In the genomic region with DNA sequence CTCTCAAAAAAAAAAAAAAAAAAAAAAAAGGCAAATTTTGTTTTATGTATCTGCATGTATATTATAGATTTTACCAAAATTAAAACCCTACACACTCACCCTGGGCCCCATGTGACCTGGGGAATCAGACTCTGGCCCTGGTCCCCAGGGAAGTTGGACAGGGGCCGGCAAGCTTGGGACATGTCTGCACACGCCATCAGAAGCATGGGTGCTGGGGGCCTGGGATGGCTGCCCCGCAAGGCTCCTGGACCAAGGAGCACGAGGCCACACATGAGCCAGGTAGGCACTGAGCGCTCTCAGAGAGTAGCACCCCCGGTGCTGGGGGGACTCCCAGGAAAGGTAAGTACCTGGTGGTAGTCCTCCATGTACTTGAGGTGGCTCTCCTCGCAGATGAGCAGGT, we compare ENCODE assay signal across 27 cellular contexts. TPM values are rescaled to one million over a fixed set of nuclear protein-coding genes. Genes with fewer than 3 reads are reported as not detected.
"Had no signal": no experiment of that assay in that cellular context is flagged by ENCODE, and none has a peak within 500 bp of the region (broad histone marks: within the 10 kb centered on the region; RNA-seq: fewer than 3 reads in every experiment).

No MANE protein-coding gene starts in this region.

- H3K27ac Mint-ChIP-seq: dendritic cell treated with granulocyte-macrophage colony-stimulating factor and Interleukin-4, amounts not matched to agents 40 ng/mL and 50 ng/mL, for 4 days; naive thymus-derived CD4-positive, alpha-beta T cell; nephron; neural progenitor cell; stimulated activated effector memory CD8-positive, alpha-beta T cell treated with anti-CD3 and anti-CD28 coated beads, Interleukin-12 subunit alpha, Interleukin-12 subunit beta, amount 100 ng/mL, for 72 hours had no signal

- H3K27me3 ChIP-seq: colonic mucosa, neural progenitor cell, ovary, sigmoid colon, testis, tibial nerve, upper lobe of right lung, uterus had no signal

- H3K9me3 Mint-ChIP-seq: dendritic cell treated with granulocyte-macrophage colony-stimulating factor and Interleukin-4, amounts not matched to agents 40 ng/mL and 50 ng/mL, for 4 days; stimulated activated effector memory CD8-positive, alpha-beta T cell treated with anti-CD3 and anti-CD28 coated beads, Interleukin-12 subunit alpha, Interleukin-12 subunit beta, amount 100 ng/mL, for 72 hours had no signal

- H3K4me1 Mint-ChIP-seq: naive thymus-derived CD4-positive, alpha-beta T cell; stimulated activated effector memory CD8-positive, alpha-beta T cell treated with anti-CD3 and anti-CD28 coated beads, Interleukin-12 subunit alpha, Interleukin-12 subunit beta, amount 100 ng/mL, for 72 hours had no signal

- H3K27ac ChIP-seq: colonic mucosa, neural progenitor cell, ovary, psoas muscle, sigmoid colon, stomach, testis, tibial nerve, upper lobe of right lung, uterus had no signal

- H3K4me3 Mint-ChIP-seq: dendritic cell treated with granulocyte-macrophage colony-stimulating factor and Interleukin-4, amounts not matched to agents 40 ng/mL and 50 ng/mL, for 4 days; naive thymus-derived CD4-positive, alpha-beta T cell; nephron; neural progenitor cell; stimulated activated effector memory CD8-positive, alpha-beta T cell treated with anti-CD3 and anti-CD28 coated beads, Interleukin-12 subunit alpha, Interleukin-12 subunit beta, amount 100 ng/mL, for 72 hours had no signal

- H3K36me3 Mint-ChIP-seq: neural progenitor cell; stimulated activated effector memory CD8-positive, alpha-beta T cell treated with anti-CD3 and anti-CD28 coated beads, Interleukin-12 subunit alpha, Interleukin-12 subunit beta, amount 100 ng/mL, for 72 hours had no signal

- H3K4me2 ChIP-seq: neural progenitor cell had no signal

- ATAC-seq: left ventricle myocardium superior; naive thymus-derived CD4-positive, alpha-beta T cell; psoas muscle; right cardiac atrium; stimulated activated effector memory CD8-positive, alpha-beta T cell treated with anti-CD3 and anti-CD28 coated beads, Interleukin-12 subunit alpha, Interleukin-12 subunit beta, amount 100 ng/mL, for 72 hours; upper lobe of right lung had no signal

- H3K4me1 ChIP-seq: colonic mucosa, neural progenitor cell, psoas muscle, testis, upper lobe of right lung, uterus had no signal

- DNase-seq: colonic mucosa; effector CD8-positive, alpha-beta T cell; erythroblast; hypothalamus; left ventricle myocardium superior; mesendoderm; midbrain; naive thymus-derived CD4-positive, alpha-beta T cell; nucleus accumbens; ovary; posterior cingulate gyrus; psoas muscle; right cardiac atrium; sigmoid colon; stimulated activated CD4-positive, alpha-beta T cell treated with anti-CD3 and anti-CD28 coated beads, Interleukin-2, amount 100 ng/mL, for 24 hours; stimulated activated CD4-positive, alpha-beta T cell treated with anti-CD3 and anti-CD28 coated beads, Interleukin-4, amount 100 ng/mL, for 24 hours; stimulated activated naive CD4-positive, alpha-beta T cell treated with Interleukin-2 at 50 U/mL for 16 hours; stomach; testis; upper lobe of right lung; uterus had no signal

- H3K36me3 ChIP-seq: colonic mucosa, neural progenitor cell, ovary, sigmoid colon, uterus had no signal

- H3K4me3 ChIP-seq: colonic mucosa, lung, neural progenitor cell, ovary, psoas muscle, sigmoid colon, stomach, testis, tibial nerve, upper lobe of right lung, uterus had no signal

- H3K9me3 ChIP-seq: colonic mucosa, ovary, psoas muscle, testis, upper lobe of right lung, uterus had no signal

- H3K9ac ChIP-seq: neural progenitor cell had no signal

- H2AFZ ChIP-seq: neural progenitor cell had no signal

RNA-seq across cellular contexts. Expression of a gene that starts 39.6 kb away (rescaled TPM):
- total RNA-seq: naive thymus-derived CD4-positive, alpha-beta T cell had no signal
